21 cellular contexts compared by ENCODE assay signal in the genomic region with DNA sequence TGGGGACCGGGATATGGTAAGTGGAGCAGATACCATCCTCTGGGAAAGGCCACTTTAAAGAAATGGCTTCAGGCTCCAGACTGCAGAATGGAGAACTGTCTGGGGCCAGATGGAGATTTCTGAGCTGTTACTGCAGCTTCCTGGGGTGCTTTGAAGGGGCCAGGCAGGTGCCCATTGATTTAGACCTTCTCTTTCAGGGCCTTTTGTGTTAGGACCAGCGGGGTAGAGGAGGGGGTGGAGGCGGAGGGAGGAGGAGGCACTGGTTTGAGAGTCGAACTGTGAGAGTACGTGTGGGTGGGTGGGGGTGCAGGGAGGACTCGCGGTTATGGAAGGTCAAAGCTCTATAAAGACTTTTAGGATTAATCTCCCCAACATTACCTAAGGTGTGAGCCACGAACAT. TPM values are rescaled to one million over a fixed set of nuclear protein-coding genes. Genes with fewer than 3 reads are reported as not detected.
DNase-seq lines count a peak whose midpoint lies in the region; ATAC-seq, FAIRE-seq and TF ChIP-seq lines count a peak whose summit lies in the region.
"Had no signal": no experiment of that assay in that cellular context is flagged by ENCODE, and none has a peak within 500 bp of the region (broad histone marks: within the 10 kb centered on the region; RNA-seq: fewer than 3 reads in every experiment).

No MANE protein-coding gene starts in this region.

- peak overlapping the region in 2 of 3 experiments; percentile 81 to 86; a peak in 5 of 7 replicates for H3K27ac Mint-ChIP-seq in H9
- peak overlapping the region; percentile 93 for H3K27ac Mint-ChIP-seq in neural progenitor cell
- H3K27ac Mint-ChIP-seq: CD4-positive, alpha-beta memory T cell; HFFc6 had no signal

- H3K18ac ChIP-seq in H9 (ENCODE audit: insufficient read length, low read depth, low read length) (no peak overlapping the region), H1 (ENCODE audit: extremely low read depth, low read length) (no peak overlapping the region)

- 95% methylated on average over 8 of the region's 8 CpGs for WGBS in right cardiac atrium
- no CpG with 5 or more reads among the region's 8 CpGs for WGBS in H9 (ENCODE audit: extremely low coverage, insufficient read length, low lambda C conversion rate)
- WGBS in H1 (ENCODE audit: extremely low coverage in 1 of 2, insufficient coverage in 1 of 2, insufficient read length in 1 of 2, insufficient replicate concordance in 2 of 2, low coverage in 1 of 2, low lambda C conversion rate in 2 of 2, missing lambda C conversion rate in 1 of 2), 2 experiments: 86% methylated on average over 5 of the region's 8 CpGs; no CpG with 5 or more reads in 1 of the 2 experiments

- H2AK5ac ChIP-seq in H9 (ENCODE audit: insufficient read length, low read length): no peak overlapping the region
- no peak overlapping the region for H2AK5ac ChIP-seq in H1 (ENCODE audit: low read depth, low read length)

- H2BK20ac ChIP-seq in H9 (ENCODE audit: low read depth, low read length, poor library complexity, severe bottlenecking) (no peak overlapping the region), H1 (ENCODE audit: low read length) (no peak overlapping the region)

- H2BK12ac ChIP-seq in H9 (ENCODE audit: insufficient read length, low read depth, low read length) (no peak overlapping the region), H1 (ENCODE audit: low read depth, low read length) (no peak overlapping the region)

- POLR2A ChIA-PET in H1 (lab: Charles Lee; ENCODE audit: partially characterized antibody): no interaction called here

- no peak overlapping the region for H2BK5ac ChIP-seq in H9 (ENCODE audit: insufficient read length, low read length)
- H2BK5ac ChIP-seq in H1 (ENCODE audit: low read depth, low read length): no peak overlapping the region

- H3K79me1 ChIP-seq in H9 (ENCODE audit: insufficient read depth, low read depth, low read length, poor library complexity, severe bottlenecking) (no peaks in the 10 kb centered on the region), H1 (ENCODE audit: low read depth, low read length) (no peaks in the 10 kb centered on the region)

- H2AFZ ChIP-seq in H9 (ENCODE audit: low read length): no peak overlapping the region
- H2AFZ ChIP-seq in H1 (ENCODE audit: low read length): no peak overlapping the region
- no peak overlapping the region for H2AFZ ChIP-seq in neural progenitor cell (replicated peaks)

- H3K23me2 ChIP-seq in H9 (ENCODE audit: insufficient read length, low read depth, low read length, poor library complexity, severe bottlenecking): no peaks in the 10 kb centered on the region
- H3K23me2 ChIP-seq in H1 (ENCODE audit: low read depth, low read length): no peaks in the 10 kb centered on the region

- no peak overlapping the region for H2BK120ac ChIP-seq in H9 (ENCODE audit: low read depth, low read length, poor library complexity, severe bottlenecking)
- no peak overlapping the region for H2BK120ac ChIP-seq in H1 (replicated peaks; ENCODE audit: low read depth, low read length)

- H3K36me3 ChIP-seq in H1 (ENCODE audit: control insufficient read depth in 2 of 4, insufficient read depth in 4 of 4, low read length in 3 of 4) (peaks cover 0 to 5% (median 2%) of the 10 kb centered on the region in 4 experiments; a peak in 2 of 8 replicates), neural progenitor cell (no peaks in the 10 kb centered on the region)
- H3K36me3 ChIP-seq: HAP-1 had no signal

- H3K4ac ChIP-seq in H9 (ENCODE audit: low read depth, low read length) (no peak overlapping the region), H1 (replicated peaks; ENCODE audit: insufficient read length, low read depth, low read length) (no peak overlapping the region)

- no peak for FAIRE-seq in H1 (lab: Jason Lieb, UNC)
- FAIRE-seq in frontal cortex (lab: Jason Lieb, UNC): no peak
- FAIRE-seq: GM12891, GM18507 had no signal

- H3K36me3 Mint-ChIP-seq in H9 (ENCODE audit: insufficient read depth in 1 of 3, low read depth in 3 of 3) (peaks cover 21 to 40% (median 25%) of the 10 kb centered on the region in 3 experiments), neural progenitor cell (peaks cover 45% of the 10 kb centered on the region)
- H3K36me3 Mint-ChIP-seq: CD4-positive, alpha-beta memory T cell had no signal

- H3K9me3 ChIP-seq in right cardiac atrium (ENCODE audit: control insufficient read depth, low read length): no peaks in the 10 kb centered on the region
- peaks cover 11% of the 10 kb centered on the region for H3K9me3 ChIP-seq in H9 (ENCODE audit: control insufficient read depth, low read depth, low read length)
- H3K9me3 ChIP-seq in H1 (ENCODE audit: insufficient read depth in 2 of 2, low read depth in 1 of 2, low read length in 1 of 2): peaks cover 16 to 22% of the 10 kb centered on the region in 2 experiments
- H3K9me3 ChIP-seq in neural progenitor cell (ENCODE audit: low read depth): no peaks in the 10 kb centered on the region
- H3K9me3 ChIP-seq: HAP-1 had no signal

- no peak for ATAC-seq in right cardiac atrium

- H4K5ac ChIP-seq in H9 (ENCODE audit: insufficient read length, low read depth, low read length) (no peak overlapping the region), H1 (ENCODE audit: insufficient read length, low read depth, low read length) (no peak overlapping the region)

- peak overlapping the region in 1 of 2 experiments; percentile 38; a peak in 2 of 5 replicates for H3K4me3 Mint-ChIP-seq in H9
- H3K4me3 Mint-ChIP-seq in neural progenitor cell: no peak overlapping the region
- H3K4me3 Mint-ChIP-seq: CD4-positive, alpha-beta memory T cell; HFFc6 had no signal

- H3K4me1 Mint-ChIP-seq in H9: peaks cover 30 to 49% of the 10 kb centered on the region in 2 experiments
- H3K4me1 Mint-ChIP-seq in neural progenitor cell: peaks cover 36% of the 10 kb centered on the region
- H3K4me1 Mint-ChIP-seq: CD4-positive, alpha-beta memory T cell had no signal

- H3K4me2 ChIP-seq in H9 (ENCODE audit: insufficient read depth, insufficient read length, low read length) (no peak overlapping the region), H1 (ENCODE audit: insufficient read depth in 1 of 2, low read depth in 2 of 2, low read length in 2 of 2) (no peak overlapping the region; a peak in 1 of 4 replicates), neural progenitor cell (no peak overlapping the region)

- TF ChIP-seq CTCF in H9 (conservative IDR thresholded peaks at IDR 0.05) (no peak), H1 (IDR thresholded peaks at IDR 0.05; ENCODE audit: control extremely low read depth in 1 of 3, insufficient read depth in 1 of 3, low read depth in 1 of 3, low read length in 3 of 3) (no peak), neural progenitor cell (IDR thresholded peaks at IDR 0.05) (no peak)

- H3K14ac ChIP-seq in H9 (ENCODE audit: insufficient read depth, low read length) (no peak overlapping the region), H1 (ENCODE audit: insufficient read length) (no peak overlapping the region)

- H3K79me2 ChIP-seq in H9 (ENCODE audit: insufficient read depth, low read length): no peaks in the 10 kb centered on the region
- H3K79me2 ChIP-seq in H1 (ENCODE audit: control insufficient read depth in 1 of 2, insufficient read depth in 2 of 2, low read length in 2 of 2): no peaks in the 10 kb centered on the region
- no peaks in the 10 kb centered on the region for H3K79me2 ChIP-seq in neural progenitor cell (ENCODE audit: low read depth)

- TF ChIP-seq EP300 in H1 (IDR thresholded peaks at IDR 0.05; ENCODE audit: borderline replicate concordance in 1 of 2, low read depth in 2 of 2, low read length in 2 of 2): no peak

- H3F3A ChIP-seq in neural progenitor cell (ENCODE audit: low read depth): peaks cover 10% of the 10 kb centered on the region

- TF ChIP-seq RAD21 in H1 (IDR thresholded peaks at IDR 0.05 in 1 of 2, conservative IDR thresholded peaks at IDR 0.05 in 1 of 2; ENCODE audit: low read depth in 2 of 2, low read length in 2 of 2): no peak

- H3K4me3 ChIP-seq in right cardiac atrium (ENCODE audit: low read length): no peak overlapping the region
- H3K4me3 ChIP-seq in H1 (ENCODE audit: extremely low read depth in 1 of 4, insufficient read depth in 2 of 4, low read depth in 3 of 4, low read length in 4 of 4): no peak overlapping the region
- no peak overlapping the region for H3K4me3 ChIP-seq in neural progenitor cell
- H3K4me3 ChIP-seq: HAP-1 had no signal

- intact Hi-C loops in right cardiac atrium (cut with DNase I): loop anchor here in 2 of 4 donors (10.0 kb wide), 2 partner anchors 195 to 495 kb away; no protein-coding TSS in a partner anchor
- intact Hi-C loops in cardiac septum (cut with DNase I): no loop called here

- H3K27me3 ChIP-seq in right cardiac atrium (ENCODE audit: control insufficient read depth, insufficient read depth): no peaks in the 10 kb centered on the region
- no peaks in the 10 kb centered on the region for H3K27me3 ChIP-seq in H9 (ENCODE audit: insufficient read depth, low read length)
- no peaks in the 10 kb centered on the region for H3K27me3 ChIP-seq in H1 (replicated peaks in 1 of 4; ENCODE audit: control insufficient read depth in 3 of 4, extremely low read depth in 1 of 4, insufficient read depth in 3 of 4, low read length in 3 of 4)
- no peaks in the 10 kb centered on the region for H3K27me3 ChIP-seq in neural progenitor cell

- no peak overlapping the region for H4K8ac ChIP-seq in H9 (replicated peaks; ENCODE audit: insufficient read length, low read depth, low read length)
- H4K8ac ChIP-seq in H1 (ENCODE audit: extremely low read depth, insufficient read depth, low read length): peak overlapping the region; percentile 28; the same call in 1 of the 2 replicates

- H3K9ac ChIP-seq in H9 (ENCODE audit: extremely low read depth, insufficient read length, low read length) (no peak overlapping the region), H1 (replicated peaks in 1 of 4; ENCODE audit: extremely low read depth in 1 of 4, low read depth in 3 of 4, low read length in 3 of 4) (no peak overlapping the region), neural progenitor cell (no peak overlapping the region)

- CTCF ChIA-PET in H1 (lab: Charles Lee; ENCODE audit: partially characterized antibody): interaction anchor here (0.8 to 6.3 kb wide), 11 partner anchors 10 to 86 kb away, joined by 3 to 42 read pairs (median 3); no protein-coding TSS in a partner anchor

- H3K27ac ChIP-seq in right cardiac atrium (ENCODE audit: low read length) (no peak overlapping the region), H9 (ENCODE audit: insufficient read length, low read depth, low read length) (no peak overlapping the region), H1 (ENCODE audit: low read depth, low read length) (no peak overlapping the region), neural progenitor cell (no peak overlapping the region)

- H4K20me1 ChIP-seq in H9 (ENCODE audit: control insufficient read depth, insufficient read depth, insufficient read length): no peaks in the 10 kb centered on the region
- no peaks in the 10 kb centered on the region for H4K20me1 ChIP-seq in H1 (replicated peaks in 1 of 2; ENCODE audit: control insufficient read depth in 1 of 2, insufficient read depth in 2 of 2, low read length in 2 of 2)
- H4K20me1 ChIP-seq in neural progenitor cell (ENCODE audit: low read depth): peaks cover 1% of the 10 kb centered on the region

- H3K27me3 Mint-ChIP-seq in H9 (ENCODE audit: low read depth) (peaks cover 21% of the 10 kb centered on the region), neural progenitor cell (ENCODE audit: insufficient read depth, low read depth) (peaks cover 11% of the 10 kb centered on the region)
- H3K27me3 Mint-ChIP-seq: CD4-positive, alpha-beta memory T cell had no signal

- H3K23ac ChIP-seq in H9 (ENCODE audit: insufficient read length, low read depth, low read length) (no peak overlapping the region), H1 (ENCODE audit: insufficient read length) (no peak overlapping the region)

- H3K9me3 Mint-ChIP-seq in H9 (peaks cover 20 to 21% of the 10 kb centered on the region in 2 experiments), neural progenitor cell (peaks cover 30% of the 10 kb centered on the region)

- H3T11ph ChIP-seq in H9 (ENCODE audit: low read length): no peak overlapping the region

- H2BK15ac ChIP-seq in H9 (ENCODE audit: low read depth, low read length) (no peak overlapping the region), H1 (ENCODE audit: low read length) (no peak overlapping the region; the same call in 1 of the 2 replicates)

- no peak for TF ChIP-seq POLR2A in H1 (IDR thresholded peaks at IDR 0.05; ENCODE audit: control extremely low read depth in 1 of 2, low read depth in 2 of 2, low read length in 2 of 2)

- no peak overlapping the region for H4K91ac ChIP-seq in H9 (ENCODE audit: insufficient read length, low read depth, low read length)
- no peak overlapping the region for H4K91ac ChIP-seq in H1 (replicated peaks; ENCODE audit: insufficient read length, low read length)

- no peaks in the 10 kb centered on the region for H3K4me1 ChIP-seq in right cardiac atrium (ENCODE audit: control insufficient read depth, insufficient read depth, low read length)
- H3K4me1 ChIP-seq in H9 (ENCODE audit: insufficient read depth, low read length): no peaks in the 10 kb centered on the region
- no peaks in the 10 kb centered on the region for H3K4me1 ChIP-seq in H1 (replicated peaks in 1 of 4; ENCODE audit: control insufficient read depth in 3 of 4, insufficient read depth in 4 of 4, low read length in 3 of 4)
- peaks cover 4% of the 10 kb centered on the region for H3K4me1 ChIP-seq in neural progenitor cell
- H3K4me1 ChIP-seq: HAP-1 had no signal

- H3K56ac ChIP-seq in H9 (ENCODE audit: insufficient read length, low read depth, low read length) (no peak overlapping the region), H1 (replicated peaks; ENCODE audit: insufficient read length, low read depth, low read length) (no peak overlapping the region)

- peak in 2 of 3 donors; percentile 9 to 26 for DNase-seq in right cardiac atrium
- DNase-seq in cardiac septum (ENCODE audit: low spot score): no peak
- DNase-seq in H9: no peak
- DNase-seq in H1 (ENCODE audit: low read depth in 1 of 2, low spot score in 2 of 2): no peak
- DNase-seq in neural progenitor cell (ENCODE audit: low spot score): no peak
- no peak for DNase-seq in stimulated activated naive CD4-positive, alpha-beta T cell (lab: John Stamatoyannopoulos, UW)
- DNase-seq in NCI-H146 (lab: John Stamatoyannopoulos, UW): no peak
- DNase-seq in frontal cortex (ENCODE audit: low spot score in 2 of 2): no peak
- DNase-seq: C1 segment of cervical spinal cord; Calu3; CD4-positive, alpha-beta memory T cell; COR-L47; DMS53; DMS79 treated with DMSO at 0.1 percent for 48 hours; GF-D8; GOT3; HFFc6 had no signal

RNA-seq across cellular contexts. Expression of gene NECAB2, which starts 11.4 kb away (rescaled TPM):
- total RNA-seq in right cardiac atrium: 1 to 10 TPM in 2 of 4 donors, under 1 TPM in 2; 0.28 to 1.8 (median 1.4) TPM
- 1.7 TPM for polyA plus RNA-seq in right cardiac atrium
- total RNA-seq in cardiac septum: 2.5 TPM
- 11.7 and 12.6 TPM in 2 replicates for total RNA-seq in H9 (2021)
- total RNA-seq in H1 (2021; fragmentation: NEBNext Ultra II Directional; extraction: Animal tissue kit (Norgen Biotek cat#: 25700)): 2.0 and 3.6 TPM in 2 replicates
- polyA plus RNA-seq in H1 (2011; rRNA removed): 4.2 and 7.5 TPM in 2 replicates
- 5.4 TPM for polyA plus RNA-seq in H1 (2011; cell fraction: cytosol; rRNA removed)
- polyA plus RNA-seq in H1 (2011; cell fraction: nucleus; rRNA removed): 27.9 TPM
- polyA plus RNA-seq in H1 (2012, experiment 1 of 2): 3.8 to 7.5 TPM (median 5.9 TPM) in 4 replicates
- polyA plus RNA-seq in H1 (2012, experiment 2 of 2): 2.7 TPM
- 3.8 TPM for polyA plus RNA-seq in H1 (2013, experiment 1 of 2)
- 4.0 TPM for polyA plus RNA-seq in H1 (2013, experiment 2 of 2)
- polyA minus RNA-seq in H1 (2011; rRNA and poly(A)+ RNA removed): 2.3 and 3.2 TPM in 2 replicates
- 2.6 TPM for polyA minus RNA-seq in H1 (2011; cell fraction: cytosol; rRNA and poly(A)+ RNA removed)
- polyA minus RNA-seq in H1 (2011; cell fraction: nucleus; rRNA and poly(A)+ RNA removed): 4.1 TPM
- 12.6 and 18.9 TPM in 2 replicates for total RNA-seq in neural progenitor cell (ENCODE audit: low replicate concordance)
- total RNA-seq in frontal cortex: 6.9 TPM
- total RNA-seq: CD4-positive, alpha-beta memory T cell; Daoy had no signal
- polyA plus RNA-seq: CD4-positive, alpha-beta memory T cell had no signal

RNA-seq across cellular contexts. Expression of gene OSGIN1, which starts 26.4 kb away (rescaled TPM):
- total RNA-seq in right cardiac atrium (1 to 10 TPM; 2.4 to 6.8 (median 3.8) TPM), cardiac septum (12.6 TPM), H9 (2021) (0.48 and 0.63 TPM in 2 replicates), neural progenitor cell (ENCODE audit: low replicate concordance) (0.77 TPM in 1 of 2 replicates, not detected in the other), frontal cortex (not detected)
- polyA plus RNA-seq in right cardiac atrium (3.6 TPM), H1 (2011; rRNA removed) (0.76 and 1.5 TPM in 2 replicates)
- total RNA-seq in H1 (2021; fragmentation: NEBNext Ultra II Directional; extraction: Animal tissue kit (Norgen Biotek cat#: 25700)): 0.48 and 0.58 TPM in 2 replicates
- 1.2 TPM for polyA plus RNA-seq in H1 (2011; cell fraction: cytosol; rRNA removed)
- 2.4 TPM for polyA plus RNA-seq in H1 (2011; cell fraction: nucleus; rRNA removed)
- polyA plus RNA-seq in H1 (2012, experiment 1 of 2): 0.53 to 0.86 TPM (median 0.70 TPM) in 4 replicates
- 0.34 TPM for polyA plus RNA-seq in H1 (2012, experiment 2 of 2)
- polyA plus RNA-seq in H1 (2013, experiment 1 of 2): 0.34 TPM
- 0.48 TPM for polyA plus RNA-seq in H1 (2013, experiment 2 of 2)
- 0.16 and 0.22 TPM in 2 replicates for polyA minus RNA-seq in H1 (2011; rRNA and poly(A)+ RNA removed)
- polyA minus RNA-seq in H1 (2011; cell fraction: cytosol; rRNA and poly(A)+ RNA removed): 0.59 TPM
- 2.5 TPM for polyA minus RNA-seq in H1 (2011; cell fraction: nucleus; rRNA and poly(A)+ RNA removed)

Comparison
In these comparisons a context has a peak if more than half of its experiments do, and no peak if none do; other contexts are left out.
1. DNase-seq: peak in right cardiac atrium (2 of 3); none in cardiac septum (single experiment), H9 (single experiment), H1 (0 of 2), neural progenitor cell (single experiment), stimulated activated naive CD4-positive, alpha-beta T cell (0 of 6), NCI-H146 (single experiment) and frontal cortex (0 of 2).